18 cellular contexts compared by ENCODE assay signal in genomic region chr5:140480310-140481014, GRCh38.
DNase-seq lines count a peak whose midpoint lies in the region; ATAC-seq and TF ChIP-seq lines count a peak whose summit lies in the region.
"Had no signal": no experiment of that assay in that cellular context is flagged by ENCODE, and none has a peak within 500 bp of the region (broad histone marks: within the 10 kb centered on the region; RNA-seq: fewer than 3 reads in every experiment).

No MANE protein-coding gene starts in this region.

- peaks cover 5 to 44% (median 12%) of the 10 kb centered on the region in 4 donors for H3K36me3 ChIP-seq in upper lobe of left lung

- H3K9me3 ChIP-seq in upper lobe of left lung = no peaks in the 10 kb centered on the region
- H3K9me3 ChIP-seq: ascending aorta, right lobe of liver had no signal

- DNase-seq in GM04503 (ENCODE audit: low read depth) (peak; percentile 6), WTC11 (ENCODE audit: low spot score) (no peak), fibroblast of peridontal ligament (ENCODE audit: extremely low read depth) (peak; percentile 48), pulmonary artery endothelial cell (ENCODE audit: low read depth, low spot score) (peak; percentile 11), upper lobe of left lung (no peak), DMS153 treated with DMSO at 0.1 percent for 48 hours (lab: John Stamatoyannopoulos, UW; ENCODE audit: unreplicated experiment) (no peak), glomerular visceral epithelial cell (ENCODE audit: extremely low spot score) (no peak)
- DNase-seq: activated CD8-positive, alpha-beta memory T cell treated with anti-CD3 and anti-CD28 coated beads for 24 hours; CD4-positive, CD25-positive, alpha-beta regulatory T cell; cortex of kidney; mesendoderm; NCI-H2029; NCI-H510A; OCI-M1; right lobe of liver; stimulated activated CD4-positive, alpha-beta T cell treated with anti-CD3 and anti-CD28 coated beads, Interleukin-1b, Interleukin-23, amount 100 ng/mL, for 48 hours had no signal

- no peak for TF ChIP-seq EP300 in upper lobe of left lung (IDR thresholded peaks at IDR 0.05)

- WGBS in upper lobe of left lung, 2 donors = 43 to 61% methylated on average over 3 of the region's 3 CpGs

- H3K27ac Mint-ChIP-seq in WTC11 = peak overlapping the region; percentile 75
- H3K27ac Mint-ChIP-seq: activated T-helper 17 cell treated with anti-CD3 and anti-CD28 coated beads, Interleukin-2, amount 50 U/mL, for 72 hours; CD4-positive, CD25-positive, alpha-beta regulatory T cell had no signal

- no peaks in the 10 kb centered on the region for H3K27me3 Mint-ChIP-seq in WTC11 (ENCODE audit: low read depth)
- H3K27me3 Mint-ChIP-seq: activated T-helper 17 cell treated with anti-CD3 and anti-CD28 coated beads, Interleukin-2, amount 50 U/mL, for 72 hours; CD4-positive, CD25-positive, alpha-beta regulatory T cell had no signal

- H3K4me3 Mint-ChIP-seq in WTC11 = no peak overlapping the region
- H3K4me3 Mint-ChIP-seq: activated T-helper 17 cell treated with anti-CD3 and anti-CD28 coated beads, Interleukin-2, amount 50 U/mL, for 72 hours; CD4-positive, CD25-positive, alpha-beta regulatory T cell had no signal

- no peak overlapping the region for H3K4me3 ChIP-seq in upper lobe of left lung
- H3K4me3 ChIP-seq: ascending aorta, right lobe of liver had no signal

- H3K27ac ChIP-seq in upper lobe of left lung = peak overlapping the region in 1 of 4 donors; percentile 42
- H3K27ac ChIP-seq: ascending aorta, right lobe of liver had no signal

- POLR2A ChIA-PET in WTC11 (lab: Charles Lee) = no interaction called here

- ATAC-seq in WTC11 (no peak), upper lobe of left lung (ENCODE audit: low FRiP score in 2 of 2) (no peak)
- ATAC-seq: activated T-helper 17 cell treated with anti-CD3 and anti-CD28 coated beads, Interleukin-2, amount 50 U/mL, for 72 hours; right lobe of liver had no signal

- CTCF ChIA-PET in WTC11 (lab: Charles Lee) = no interaction called here

- H3K4me1 Mint-ChIP-seq in WTC11 = peaks cover 8% of the 10 kb centered on the region
- H3K4me1 Mint-ChIP-seq: activated T-helper 17 cell treated with anti-CD3 and anti-CD28 coated beads, Interleukin-2, amount 50 U/mL, for 72 hours had no signal

- peaks cover 0 to 11% (median 5%) of the 10 kb centered on the region in 4 donors for H3K4me1 ChIP-seq in upper lobe of left lung
- H3K4me1 ChIP-seq: right lobe of liver had no signal

- TF ChIP-seq CTCF in WTC11 (IDR thresholded peaks at IDR 0.05) (no peak), upper lobe of left lung (IDR thresholded peaks at IDR 0.05) (no peak)

- H3K9me3 Mint-ChIP-seq in WTC11 = no peaks in the 10 kb centered on the region
- H3K9me3 Mint-ChIP-seq: activated T-helper 17 cell treated with anti-CD3 and anti-CD28 coated beads, Interleukin-2, amount 50 U/mL, for 72 hours; CD4-positive, CD25-positive, alpha-beta regulatory T cell had no signal

- TF ChIP-seq POLR2A in upper lobe of left lung (IDR thresholded peaks at IDR 0.05) = no peak

- peaks cover 17% of the 10 kb centered on the region for H3K36me3 Mint-ChIP-seq in WTC11

- H3K27me3 ChIP-seq in upper lobe of left lung = no peaks in the 10 kb centered on the region
- H3K27me3 ChIP-seq: ascending aorta, right lobe of liver had no signal

TF ChIP-seq in WTC11, 78 proteins besides CTCF, POLR2A, EP300 and RAD21 (continues in another document):
- TF ChIP-seq ZNF425 (CRISPR knock-in tag; conservative IDR thresholded peaks at IDR 0.05) (no peak), GTF2I (CRISPR knock-in tag; conservative IDR thresholded peaks at IDR 0.05) (no peak), E2F4 (CRISPR knock-in tag; IDR thresholded peaks at IDR 0.05; ENCODE audit: borderline replicate concordance, low read depth) (no peak), ZNF219 (CRISPR knock-in tag; IDR thresholded peaks at IDR 0.05; ENCODE audit: borderline replicate concordance) (no peak), MLX (CRISPR knock-in tag; IDR thresholded peaks at IDR 0.05) (no peak), ETV6 (CRISPR knock-in tag; IDR thresholded peaks at IDR 0.05) (no peak), ZNF671 (CRISPR knock-in tag; IDR thresholded peaks at IDR 0.05) (no peak), FOXK1 (CRISPR knock-in tag; IDR thresholded peaks at IDR 0.05) (no peak), E2F5 (CRISPR knock-in tag; IDR thresholded peaks at IDR 0.05) (no peak), TEAD1 (CRISPR knock-in tag; IDR thresholded peaks at IDR 0.05) (no peak), ZNF281 (CRISPR knock-in tag; IDR thresholded peaks at IDR 0.05) (no peak), ATF3 (CRISPR knock-in tag; conservative IDR thresholded peaks at IDR 0.05) (no peak), MXD4 (CRISPR knock-in tag; IDR thresholded peaks at IDR 0.05; ENCODE audit: borderline replicate concordance) (no peak)

Comparison
In these comparisons a context has a peak if more than half of its experiments do, and no peak if none do; other contexts are left out.
1. DNase-seq: peak in GM04503 (single experiment), fibroblast of peridontal ligament (single experiment) and pulmonary artery endothelial cell (single experiment); none in WTC11 (single experiment), upper lobe of left lung (0 of 2), DMS153 treated with DMSO at 0.1 percent for 48 hours (single experiment) and glomerular visceral epithelial cell (single experiment).